Comparison of ENCODE assay signal across 33 cellular contexts in genomic region chr1:233315718-233316301, GRCh38.
"Had no signal": no experiment of that assay in that cellular context is flagged by ENCODE, and none has a peak within 500 bp of the region (broad histone marks: within the 10 kb centered on the region; RNA-seq: fewer than 3 reads in every experiment).

No MANE protein-coding gene starts in this region.

- H3K4me1 ChIP-seq: gastrocnemius medialis, heart left ventricle, prostate gland, right atrium auricular region, tibial nerve, upper lobe of right lung, uterus had no signal

- FAIRE-seq: colon, kidney had no signal

- H3K27ac ChIP-seq: dorsolateral prefrontal cortex, epithelial cell of prostate, gastrocnemius medialis, heart left ventricle, hepatocyte, neutrophil, prostate gland, right atrium auricular region, thoracic aorta, tibial nerve, upper lobe of right lung, uterus had no signal

- ATAC-seq: esophagus mucosa; gastrocnemius medialis; heart left ventricle; left lobe of liver; mucosa of descending colon; natural killer cell treated with Interleukin-12 subunit alpha and Interleukin-12 subunit beta and Interleukin-15 and Interleukin-18, amount 100 ng/mL, for 72 hours; sciatic nerve; stimulated activated effector memory CD8-positive, alpha-beta T cell treated with anti-CD3 and anti-CD28 coated beads, Interleukin-12 subunit alpha, Interleukin-12 subunit beta, amount 100 ng/mL, for 72 hours; stimulated activated naive CD8-positive, alpha-beta T cell treated with anti-CD3 and anti-CD28 coated beads, Interleukin-15, Interleukin-2, amounts not matched to agents 100 U/mL and 50 U/mL, for 24 hours; upper lobe of right lung had no signal

- H3K79me2 ChIP-seq: hepatocyte had no signal

- H3K4me3 Mint-ChIP-seq: memory B cell; mesothelial cell of epicardium; naive B cell; natural killer cell treated with Interleukin-12 subunit alpha and Interleukin-12 subunit beta and Interleukin-15 and Interleukin-18, amount 100 ng/mL, for 72 hours; neural crest cell; stimulated activated effector memory CD8-positive, alpha-beta T cell treated with anti-CD3 and anti-CD28 coated beads, Interleukin-12 subunit alpha, Interleukin-12 subunit beta, amount 100 ng/mL, for 72 hours had no signal

- H3K36me3 ChIP-seq: gastrocnemius medialis, heart left ventricle, neutrophil, prostate gland, right atrium auricular region, thoracic aorta, tibial nerve, upper lobe of right lung, uterus had no signal

- DNase-seq: dorsolateral prefrontal cortex; effector CD4-positive, alpha-beta T cell; foreskin fibroblast; gastrocnemius medialis; heart left ventricle; kidney; mucosa of descending colon; naive B cell; stimulated activated CD4-positive, alpha-beta T cell treated with anti-CD3 and anti-CD28 coated beads, Interleukin-12 subunit alpha, Interleukin-12 subunit beta, amount 100 ng/mL, for 4 hours; stimulated activated CD4-positive, alpha-beta T cell treated with anti-CD3 and anti-CD28 coated beads, Interleukin-2, amount 100 ng/mL, for 24 hours; stimulated activated CD4-positive, alpha-beta T cell treated with anti-CD3 and anti-CD28 coated beads, Interleukin-4, amount 100 ng/mL, for 24 hours; stimulated activated naive CD8-positive, alpha-beta T cell treated with anti-CD3 and anti-CD28 coated beads, Interleukin-15, Interleukin-2, amounts not matched to agents 100 U/mL and 50 U/mL, for 24 hours; substantia nigra; upper lobe of right lung; uterus had no signal

- H2AFZ ChIP-seq: hepatocyte had no signal

- H3K4me1 Mint-ChIP-seq: memory B cell; mesothelial cell of epicardium; naive B cell; neural crest cell; stimulated activated effector memory CD8-positive, alpha-beta T cell treated with anti-CD3 and anti-CD28 coated beads, Interleukin-12 subunit alpha, Interleukin-12 subunit beta, amount 100 ng/mL, for 72 hours had no signal

- H3K4me3 ChIP-seq: dorsolateral prefrontal cortex, gastrocnemius medialis, heart left ventricle, hepatocyte, lung, mucosa of descending colon, prostate gland, right atrium auricular region, smooth muscle cell, thoracic aorta, tibial nerve, upper lobe of right lung, uterus had no signal

- H3K36me3 Mint-ChIP-seq: memory B cell; mesothelial cell of epicardium; naive B cell; natural killer cell treated with Interleukin-12 subunit alpha and Interleukin-12 subunit beta and Interleukin-15 and Interleukin-18, amount 100 ng/mL, for 72 hours; stimulated activated effector memory CD8-positive, alpha-beta T cell treated with anti-CD3 and anti-CD28 coated beads, Interleukin-12 subunit alpha, Interleukin-12 subunit beta, amount 100 ng/mL, for 72 hours had no signal

- H3K4me2 ChIP-seq: hepatocyte, smooth muscle cell had no signal

- H3K27ac Mint-ChIP-seq: memory B cell; mesothelial cell of epicardium; natural killer cell treated with Interleukin-12 subunit alpha and Interleukin-12 subunit beta and Interleukin-15 and Interleukin-18, amount 100 ng/mL, for 72 hours; stimulated activated effector memory CD8-positive, alpha-beta T cell treated with anti-CD3 and anti-CD28 coated beads, Interleukin-12 subunit alpha, Interleukin-12 subunit beta, amount 100 ng/mL, for 72 hours had no signal

- H3K27me3 ChIP-seq: dorsolateral prefrontal cortex, gastrocnemius medialis, hepatocyte, right atrium auricular region, tibial nerve, upper lobe of right lung, uterus had no signal

- H3K9me3 ChIP-seq: gastrocnemius medialis, heart left ventricle, mucosa of descending colon, neutrophil, prostate gland, right atrium auricular region, thoracic aorta, tibial nerve, upper lobe of right lung, uterus had no signal

- H3K9me3 Mint-ChIP-seq: memory B cell; mesothelial cell of epicardium; naive B cell; natural killer cell treated with Interleukin-12 subunit alpha and Interleukin-12 subunit beta and Interleukin-15 and Interleukin-18, amount 100 ng/mL, for 72 hours; neural crest cell; stimulated activated effector memory CD8-positive, alpha-beta T cell treated with anti-CD3 and anti-CD28 coated beads, Interleukin-12 subunit alpha, Interleukin-12 subunit beta, amount 100 ng/mL, for 72 hours had no signal
